ENCODE assay signal across 1 cellular context in the genomic region with DNA sequence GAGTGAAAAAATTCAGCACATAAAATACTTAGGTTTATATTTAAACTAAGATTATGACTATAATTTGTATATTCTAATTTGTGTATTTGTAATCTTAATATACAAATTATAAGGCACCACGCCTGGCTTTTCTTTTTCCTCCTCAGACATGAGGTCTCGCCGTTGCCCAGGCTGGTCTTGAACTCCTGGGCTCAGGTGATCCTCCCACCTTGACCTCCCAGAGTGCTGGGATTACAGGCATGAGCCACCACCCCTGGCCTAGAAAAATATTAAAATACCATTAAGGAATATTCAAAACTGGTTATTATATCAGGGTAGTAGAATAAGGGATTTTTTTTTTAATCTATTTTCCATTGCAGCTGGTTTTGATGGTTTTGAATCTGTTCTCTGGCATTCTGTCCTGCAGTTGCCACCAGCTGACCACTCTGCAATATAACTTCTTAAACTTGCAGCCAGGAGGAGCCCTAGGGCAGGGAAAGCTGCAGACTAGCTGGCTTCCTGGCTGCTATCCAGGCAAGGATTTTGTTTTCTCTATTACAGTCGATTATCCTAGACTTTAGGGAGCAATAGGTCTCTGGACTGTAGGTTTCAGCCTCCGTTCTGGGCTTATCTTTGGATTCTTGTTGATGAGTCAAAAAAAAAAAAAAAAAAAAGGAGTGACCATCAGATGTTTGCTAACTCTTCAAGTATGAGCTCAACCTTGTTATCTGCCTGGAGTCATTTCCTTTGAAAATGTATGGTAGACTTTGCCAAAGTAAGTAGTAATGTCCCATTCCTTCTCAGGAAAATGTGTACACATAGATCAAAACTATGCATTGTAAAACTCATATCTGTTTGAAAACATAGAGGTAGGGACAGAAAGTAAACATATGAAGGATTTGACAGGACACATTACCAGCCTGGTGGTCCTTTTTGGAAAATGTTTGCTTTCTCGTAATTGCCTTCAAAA.
A peak's percentile ranks its signal among the peaks of the same experiment; 100 is the strongest.
TF ChIP-seq lines count a peak whose summit lies in the region.

No MANE protein-coding gene starts in this region.

TF ChIP-seq in HepG2, 621 proteins besides CTCF, POLR2A, EP300 and RAD21 (continued from another document and continues in another):
- TF ChIP-seq, protein P1, sequence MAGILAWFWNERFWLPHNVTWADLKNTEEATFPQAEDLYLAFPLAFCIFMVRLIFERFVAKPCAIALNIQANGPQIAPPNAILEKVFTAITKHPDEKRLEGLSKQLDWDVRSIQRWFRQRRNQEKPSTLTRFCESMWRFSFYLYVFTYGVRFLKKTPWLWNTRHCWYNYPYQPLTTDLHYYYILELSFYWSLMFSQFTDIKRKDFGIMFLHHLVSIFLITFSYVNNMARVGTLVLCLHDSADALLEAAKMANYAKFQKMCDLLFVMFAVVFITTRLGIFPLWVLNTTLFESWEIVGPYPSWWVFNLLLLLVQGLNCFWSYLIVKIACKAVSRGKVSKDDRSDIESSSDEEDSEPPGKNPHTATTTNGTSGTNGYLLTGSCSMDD (CRISPR knock-in tag; IDR thresholded peaks at IDR 0.05), result no peak
- TF ChIP-seq, protein P2, sequence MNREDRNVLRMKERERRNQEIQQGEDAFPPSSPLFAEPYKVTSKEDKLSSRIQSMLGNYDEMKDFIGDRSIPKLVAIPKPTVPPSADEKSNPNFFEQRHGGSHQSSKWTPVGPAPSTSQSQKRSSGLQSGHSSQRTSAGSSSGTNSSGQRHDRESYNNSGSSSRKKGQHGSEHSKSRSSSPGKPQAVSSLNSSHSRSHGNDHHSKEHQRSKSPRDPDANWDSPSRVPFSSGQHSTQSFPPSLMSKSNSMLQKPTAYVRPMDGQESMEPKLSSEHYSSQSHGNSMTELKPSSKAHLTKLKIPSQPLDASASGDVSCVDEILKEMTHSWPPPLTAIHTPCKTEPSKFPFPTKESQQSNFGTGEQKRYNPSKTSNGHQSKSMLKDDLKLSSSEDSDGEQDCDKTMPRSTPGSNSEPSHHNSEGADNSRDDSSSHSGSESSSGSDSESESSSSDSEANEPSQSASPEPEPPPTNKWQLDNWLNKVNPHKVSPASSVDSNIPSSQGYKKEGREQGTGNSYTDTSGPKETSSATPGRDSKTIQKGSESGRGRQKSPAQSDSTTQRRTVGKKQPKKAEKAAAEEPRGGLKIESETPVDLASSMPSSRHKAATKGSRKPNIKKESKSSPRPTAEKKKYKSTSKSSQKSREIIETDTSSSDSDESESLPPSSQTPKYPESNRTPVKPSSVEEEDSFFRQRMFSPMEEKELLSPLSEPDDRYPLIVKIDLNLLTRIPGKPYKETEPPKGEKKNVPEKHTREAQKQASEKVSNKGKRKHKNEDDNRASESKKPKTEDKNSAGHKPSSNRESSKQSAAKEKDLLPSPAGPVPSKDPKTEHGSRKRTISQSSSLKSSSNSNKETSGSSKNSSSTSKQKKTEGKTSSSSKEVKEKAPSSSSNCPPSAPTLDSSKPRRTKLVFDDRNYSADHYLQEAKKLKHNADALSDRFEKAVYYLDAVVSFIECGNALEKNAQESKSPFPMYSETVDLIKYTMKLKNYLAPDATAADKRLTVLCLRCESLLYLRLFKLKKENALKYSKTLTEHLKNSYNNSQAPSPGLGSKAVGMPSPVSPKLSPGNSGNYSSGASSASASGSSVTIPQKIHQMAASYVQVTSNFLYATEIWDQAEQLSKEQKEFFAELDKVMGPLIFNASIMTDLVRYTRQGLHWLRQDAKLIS (CRISPR knock-in tag; IDR thresholded peaks at IDR 0.05), result no peak
- TF ChIP-seq ZNF33A (CRISPR knock-in tag; IDR thresholded peaks at IDR 0.05; ENCODE audit: borderline replicate concordance) (no peak), ZNF292 (CRISPR knock-in tag; IDR thresholded peaks at IDR 0.05; ENCODE audit: borderline replicate concordance, low read depth) (no peak), ZSCAN25 (CRISPR knock-in tag; IDR thresholded peaks at IDR 0.05) (no peak), ZNF468 (CRISPR knock-in tag; IDR thresholded peaks at IDR 0.05) (no peak), ZNF589 (CRISPR knock-in tag; conservative IDR thresholded peaks at IDR 0.05) (no peak), JUNB (CRISPR knock-in tag; IDR thresholded peaks at IDR 0.05; ENCODE audit: borderline replicate concordance) (no peak), NFKB2 (CRISPR knock-in tag; IDR thresholded peaks at IDR 0.05; ENCODE audit: borderline replicate concordance) (no peak), THYN1 (CRISPR knock-in tag; IDR thresholded peaks at IDR 0.05; ENCODE audit: borderline replicate concordance, low read depth) (no peak), TCF7L2 (IDR thresholded peaks at IDR 0.05; ENCODE audit: low read depth, low read length) (no peak), CEBPG (CRISPR knock-in tag; IDR thresholded peaks at IDR 0.05) (peak; percentile 41), HDAC1 (CRISPR knock-in tag; IDR thresholded peaks at IDR 0.05) (no peak), SP1 (IDR thresholded peaks at IDR 0.05) (no peak), SP1 (CRISPR knock-in tag; IDR thresholded peaks at IDR 0.05) (0 out of 2 replicates have a peak, but pooled peaks have one; percentile 13), ZNF850 (CRISPR knock-in tag; conservative IDR thresholded peaks at IDR 0.05) (no peak), HHEX (CRISPR knock-in tag; IDR thresholded peaks at IDR 0.05) (no peak), RFX3 (CRISPR knock-in tag; IDR thresholded peaks at IDR 0.05) (no peak), PHF5A (CRISPR knock-in tag; IDR thresholded peaks at IDR 0.05; ENCODE audit: low read depth, unreplicated experiment) (no peak), ELF1 (CRISPR knock-in tag; IDR thresholded peaks at IDR 0.05) (no peak; the same call in 1 of the 2 replicates), IRX3 (CRISPR knock-in tag; IDR thresholded peaks at IDR 0.05; ENCODE audit: borderline replicate concordance, low read depth) (no peak), SUZ12 (IDR thresholded peaks at IDR 0.05; ENCODE audit: low read depth, low read length) (no peak), NFE2L2 (IDR thresholded peaks at IDR 0.05; ENCODE audit: low read length) (no peak)
- TF ChIP-seq, protein P3, sequence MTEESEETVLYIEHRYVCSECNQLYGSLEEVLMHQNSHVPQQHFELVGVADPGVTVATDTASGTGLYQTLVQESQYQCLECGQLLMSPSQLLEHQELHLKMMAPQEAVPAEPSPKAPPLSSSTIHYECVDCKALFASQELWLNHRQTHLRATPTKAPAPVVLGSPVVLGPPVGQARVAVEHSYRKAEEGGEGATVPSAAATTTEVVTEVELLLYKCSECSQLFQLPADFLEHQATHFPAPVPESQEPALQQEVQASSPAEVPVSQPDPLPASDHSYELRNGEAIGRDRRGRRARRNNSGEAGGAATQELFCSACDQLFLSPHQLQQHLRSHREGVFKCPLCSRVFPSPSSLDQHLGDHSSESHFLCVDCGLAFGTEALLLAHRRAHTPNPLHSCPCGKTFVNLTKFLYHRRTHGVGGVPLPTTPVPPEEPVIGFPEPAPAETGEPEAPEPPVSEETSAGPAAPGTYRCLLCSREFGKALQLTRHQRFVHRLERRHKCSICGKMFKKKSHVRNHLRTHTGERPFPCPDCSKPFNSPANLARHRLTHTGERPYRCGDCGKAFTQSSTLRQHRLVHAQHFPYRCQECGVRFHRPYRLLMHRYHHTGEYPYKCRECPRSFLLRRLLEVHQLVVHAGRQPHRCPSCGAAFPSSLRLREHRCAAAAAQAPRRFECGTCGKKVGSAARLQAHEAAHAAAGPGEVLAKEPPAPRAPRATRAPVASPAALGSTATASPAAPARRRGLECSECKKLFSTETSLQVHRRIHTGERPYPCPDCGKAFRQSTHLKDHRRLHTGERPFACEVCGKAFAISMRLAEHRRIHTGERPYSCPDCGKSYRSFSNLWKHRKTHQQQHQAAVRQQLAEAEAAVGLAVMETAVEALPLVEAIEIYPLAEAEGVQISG (CRISPR knock-in tag; IDR thresholded peaks at IDR 0.05), result no peak
- TF ChIP-seq, protein P4, sequence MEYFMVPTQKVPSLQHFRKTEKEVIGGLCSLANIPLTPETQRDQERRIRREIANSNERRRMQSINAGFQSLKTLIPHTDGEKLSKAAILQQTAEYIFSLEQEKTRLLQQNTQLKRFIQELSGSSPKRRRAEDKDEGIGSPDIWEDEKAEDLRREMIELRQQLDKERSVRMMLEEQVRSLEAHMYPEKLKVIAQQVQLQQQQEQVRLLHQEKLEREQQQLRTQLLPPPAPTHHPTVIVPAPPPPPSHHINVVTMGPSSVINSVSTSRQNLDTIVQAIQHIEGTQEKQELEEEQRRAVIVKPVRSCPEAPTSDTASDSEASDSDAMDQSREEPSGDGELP (IDR thresholded peaks at IDR 0.05; ENCODE audit: borderline replicate concordance, low read depth), result peak; percentile 90
- TF ChIP-seq, protein P5, sequence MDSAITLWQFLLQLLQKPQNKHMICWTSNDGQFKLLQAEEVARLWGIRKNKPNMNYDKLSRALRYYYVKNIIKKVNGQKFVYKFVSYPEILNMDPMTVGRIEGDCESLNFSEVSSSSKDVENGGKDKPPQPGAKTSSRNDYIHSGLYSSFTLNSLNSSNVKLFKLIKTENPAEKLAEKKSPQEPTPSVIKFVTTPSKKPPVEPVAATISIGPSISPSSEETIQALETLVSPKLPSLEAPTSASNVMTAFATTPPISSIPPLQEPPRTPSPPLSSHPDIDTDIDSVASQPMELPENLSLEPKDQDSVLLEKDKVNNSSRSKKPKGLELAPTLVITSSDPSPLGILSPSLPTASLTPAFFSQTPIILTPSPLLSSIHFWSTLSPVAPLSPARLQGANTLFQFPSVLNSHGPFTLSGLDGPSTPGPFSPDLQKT (CRISPR knock-in tag; IDR thresholded peaks at IDR 0.05; ENCODE audit: borderline replicate concordance), result no peak
- TF ChIP-seq, protein P6, sequence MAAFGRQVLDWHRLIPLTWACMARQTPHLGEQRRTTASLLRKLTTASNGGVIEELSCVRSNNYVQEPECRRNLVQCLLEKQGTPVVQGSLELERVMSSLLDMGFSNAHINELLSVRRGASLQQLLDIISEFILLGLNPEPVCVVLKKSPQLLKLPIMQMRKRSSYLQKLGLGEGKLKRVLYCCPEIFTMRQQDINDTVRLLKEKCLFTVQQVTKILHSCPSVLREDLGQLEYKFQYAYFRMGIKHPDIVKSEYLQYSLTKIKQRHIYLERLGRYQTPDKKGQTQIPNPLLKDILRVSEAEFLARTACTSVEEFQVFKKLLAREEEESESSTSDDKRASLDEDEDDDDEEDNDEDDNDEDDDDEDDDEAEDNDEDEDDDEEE (CRISPR knock-in tag; IDR thresholded peaks at IDR 0.05), result no peak
- TF ChIP-seq, protein P7, sequence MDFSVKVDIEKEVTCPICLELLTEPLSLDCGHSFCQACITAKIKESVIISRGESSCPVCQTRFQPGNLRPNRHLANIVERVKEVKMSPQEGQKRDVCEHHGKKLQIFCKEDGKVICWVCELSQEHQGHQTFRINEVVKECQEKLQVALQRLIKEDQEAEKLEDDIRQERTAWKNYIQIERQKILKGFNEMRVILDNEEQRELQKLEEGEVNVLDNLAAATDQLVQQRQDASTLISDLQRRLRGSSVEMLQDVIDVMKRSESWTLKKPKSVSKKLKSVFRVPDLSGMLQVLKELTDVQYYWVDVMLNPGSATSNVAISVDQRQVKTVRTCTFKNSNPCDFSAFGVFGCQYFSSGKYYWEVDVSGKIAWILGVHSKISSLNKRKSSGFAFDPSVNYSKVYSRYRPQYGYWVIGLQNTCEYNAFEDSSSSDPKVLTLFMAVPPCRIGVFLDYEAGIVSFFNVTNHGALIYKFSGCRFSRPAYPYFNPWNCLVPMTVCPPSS (IDR thresholded peaks at IDR 0.05), result no peak
- TF ChIP-seq, protein P8, sequence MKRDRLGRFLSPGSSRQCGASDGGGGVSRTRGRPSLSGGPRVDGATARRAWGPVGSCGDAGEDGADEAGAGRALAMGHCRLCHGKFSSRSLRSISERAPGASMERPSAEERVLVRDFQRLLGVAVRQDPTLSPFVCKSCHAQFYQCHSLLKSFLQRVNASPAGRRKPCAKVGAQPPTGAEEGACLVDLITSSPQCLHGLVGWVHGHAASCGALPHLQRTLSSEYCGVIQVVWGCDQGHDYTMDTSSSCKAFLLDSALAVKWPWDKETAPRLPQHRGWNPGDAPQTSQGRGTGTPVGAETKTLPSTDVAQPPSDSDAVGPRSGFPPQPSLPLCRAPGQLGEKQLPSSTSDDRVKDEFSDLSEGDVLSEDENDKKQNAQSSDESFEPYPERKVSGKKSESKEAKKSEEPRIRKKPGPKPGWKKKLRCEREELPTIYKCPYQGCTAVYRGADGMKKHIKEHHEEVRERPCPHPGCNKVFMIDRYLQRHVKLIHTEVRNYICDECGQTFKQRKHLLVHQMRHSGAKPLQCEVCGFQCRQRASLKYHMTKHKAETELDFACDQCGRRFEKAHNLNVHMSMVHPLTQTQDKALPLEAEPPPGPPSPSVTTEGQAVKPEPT (CRISPR knock-in tag; IDR thresholded peaks at IDR 0.05; ENCODE audit: low read depth), result no peak
- TF ChIP-seq, protein P9, sequence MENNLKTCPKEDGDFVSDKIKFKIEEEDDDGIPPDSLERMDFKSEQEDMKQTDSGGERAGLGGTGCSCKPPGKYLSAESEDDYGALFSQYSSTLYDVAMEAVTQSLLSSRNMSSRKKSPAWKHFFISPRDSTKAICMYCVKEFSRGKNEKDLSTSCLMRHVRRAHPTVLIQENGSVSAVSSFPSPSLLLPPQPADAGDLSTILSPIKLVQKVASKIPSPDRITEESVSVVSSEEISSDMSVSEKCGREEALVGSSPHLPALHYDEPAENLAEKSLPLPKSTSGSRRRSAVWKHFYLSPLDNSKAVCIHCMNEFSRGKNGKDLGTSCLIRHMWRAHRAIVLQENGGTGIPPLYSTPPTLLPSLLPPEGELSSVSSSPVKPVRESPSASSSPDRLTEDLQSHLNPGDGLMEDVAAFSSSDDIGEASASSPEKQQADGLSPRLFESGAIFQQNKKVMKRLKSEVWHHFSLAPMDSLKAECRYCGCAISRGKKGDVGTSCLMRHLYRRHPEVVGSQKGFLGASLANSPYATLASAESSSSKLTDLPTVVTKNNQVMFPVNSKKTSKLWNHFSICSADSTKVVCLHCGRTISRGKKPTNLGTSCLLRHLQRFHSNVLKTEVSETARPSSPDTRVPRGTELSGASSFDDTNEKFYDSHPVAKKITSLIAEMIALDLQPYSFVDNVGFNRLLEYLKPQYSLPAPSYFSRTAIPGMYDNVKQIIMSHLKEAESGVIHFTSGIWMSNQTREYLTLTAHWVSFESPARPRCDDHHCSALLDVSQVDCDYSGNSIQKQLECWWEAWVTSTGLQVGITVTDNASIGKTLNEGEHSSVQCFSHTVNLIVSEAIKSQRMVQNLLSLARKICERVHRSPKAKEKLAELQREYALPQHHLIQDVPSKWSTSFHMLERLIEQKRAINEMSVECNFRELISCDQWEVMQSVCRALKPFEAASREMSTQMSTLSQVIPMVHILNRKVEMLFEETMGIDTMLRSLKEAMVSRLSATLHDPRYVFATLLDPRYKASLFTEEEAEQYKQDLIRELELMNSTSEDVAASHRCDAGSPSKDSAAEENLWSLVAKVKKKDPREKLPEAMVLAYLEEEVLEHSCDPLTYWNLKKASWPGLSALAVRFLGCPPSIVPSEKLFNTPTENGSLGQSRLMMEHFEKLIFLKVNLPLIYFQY (CRISPR knock-in tag; IDR thresholded peaks at IDR 0.05; ENCODE audit: borderline replicate concordance), result peak; percentile 55
- TF ChIP-seq, protein P10, sequence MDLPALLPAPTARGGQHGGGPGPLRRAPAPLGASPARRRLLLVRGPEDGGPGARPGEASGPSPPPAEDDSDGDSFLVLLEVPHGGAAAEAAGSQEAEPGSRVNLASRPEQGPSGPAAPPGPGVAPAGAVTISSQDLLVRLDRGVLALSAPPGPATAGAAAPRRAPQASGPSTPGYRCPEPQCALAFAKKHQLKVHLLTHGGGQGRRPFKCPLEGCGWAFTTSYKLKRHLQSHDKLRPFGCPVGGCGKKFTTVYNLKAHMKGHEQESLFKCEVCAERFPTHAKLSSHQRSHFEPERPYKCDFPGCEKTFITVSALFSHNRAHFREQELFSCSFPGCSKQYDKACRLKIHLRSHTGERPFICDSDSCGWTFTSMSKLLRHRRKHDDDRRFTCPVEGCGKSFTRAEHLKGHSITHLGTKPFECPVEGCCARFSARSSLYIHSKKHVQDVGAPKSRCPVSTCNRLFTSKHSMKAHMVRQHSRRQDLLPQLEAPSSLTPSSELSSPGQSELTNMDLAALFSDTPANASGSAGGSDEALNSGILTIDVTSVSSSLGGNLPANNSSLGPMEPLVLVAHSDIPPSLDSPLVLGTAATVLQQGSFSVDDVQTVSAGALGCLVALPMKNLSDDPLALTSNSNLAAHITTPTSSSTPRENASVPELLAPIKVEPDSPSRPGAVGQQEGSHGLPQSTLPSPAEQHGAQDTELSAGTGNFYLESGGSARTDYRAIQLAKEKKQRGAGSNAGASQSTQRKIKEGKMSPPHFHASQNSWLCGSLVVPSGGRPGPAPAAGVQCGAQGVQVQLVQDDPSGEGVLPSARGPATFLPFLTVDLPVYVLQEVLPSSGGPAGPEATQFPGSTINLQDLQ (CRISPR knock-in tag; IDR thresholded peaks at IDR 0.05), result no peak
